8 cellular contexts compared by ENCODE assay signal in the genomic region with DNA sequence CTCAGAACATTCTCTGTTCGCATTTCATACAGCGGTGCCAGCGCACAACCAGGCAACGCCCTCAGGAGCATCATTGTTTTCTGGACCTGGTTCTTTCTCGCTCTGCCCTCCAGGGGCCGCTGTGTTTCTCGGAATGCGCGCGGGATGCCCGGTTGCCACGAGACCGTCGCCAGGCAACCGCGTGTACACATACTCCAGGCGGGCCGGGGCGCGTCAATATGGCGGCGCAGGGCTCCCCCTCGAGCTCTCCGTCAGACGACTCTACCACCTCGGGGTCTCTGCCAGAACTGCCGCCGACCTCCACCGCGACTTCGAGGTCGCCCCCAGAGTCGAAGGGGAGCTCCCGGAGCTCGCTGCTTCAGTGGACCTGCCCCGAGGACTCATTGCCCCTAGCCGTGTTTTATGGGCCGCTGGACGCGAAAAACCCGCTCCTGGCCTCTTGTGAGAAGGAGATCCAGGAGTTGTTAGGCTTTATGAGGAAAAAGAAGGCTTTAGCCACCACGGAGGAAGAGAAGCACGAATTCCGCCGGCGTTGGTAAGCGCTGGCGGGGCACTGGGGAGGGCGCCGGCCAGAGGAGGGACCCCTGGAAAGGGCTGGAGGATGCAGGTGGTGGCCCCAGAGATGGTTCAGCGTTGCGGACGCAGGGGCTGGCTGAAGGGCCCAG. TPM values are rescaled to one million over a fixed set of nuclear protein-coding genes. Genes with fewer than 3 reads are reported as not detected.
DNase-seq lines count a peak whose midpoint lies in the region; ATAC-seq and TF ChIP-seq lines count a peak whose summit lies in the region.

A gene with protein sequence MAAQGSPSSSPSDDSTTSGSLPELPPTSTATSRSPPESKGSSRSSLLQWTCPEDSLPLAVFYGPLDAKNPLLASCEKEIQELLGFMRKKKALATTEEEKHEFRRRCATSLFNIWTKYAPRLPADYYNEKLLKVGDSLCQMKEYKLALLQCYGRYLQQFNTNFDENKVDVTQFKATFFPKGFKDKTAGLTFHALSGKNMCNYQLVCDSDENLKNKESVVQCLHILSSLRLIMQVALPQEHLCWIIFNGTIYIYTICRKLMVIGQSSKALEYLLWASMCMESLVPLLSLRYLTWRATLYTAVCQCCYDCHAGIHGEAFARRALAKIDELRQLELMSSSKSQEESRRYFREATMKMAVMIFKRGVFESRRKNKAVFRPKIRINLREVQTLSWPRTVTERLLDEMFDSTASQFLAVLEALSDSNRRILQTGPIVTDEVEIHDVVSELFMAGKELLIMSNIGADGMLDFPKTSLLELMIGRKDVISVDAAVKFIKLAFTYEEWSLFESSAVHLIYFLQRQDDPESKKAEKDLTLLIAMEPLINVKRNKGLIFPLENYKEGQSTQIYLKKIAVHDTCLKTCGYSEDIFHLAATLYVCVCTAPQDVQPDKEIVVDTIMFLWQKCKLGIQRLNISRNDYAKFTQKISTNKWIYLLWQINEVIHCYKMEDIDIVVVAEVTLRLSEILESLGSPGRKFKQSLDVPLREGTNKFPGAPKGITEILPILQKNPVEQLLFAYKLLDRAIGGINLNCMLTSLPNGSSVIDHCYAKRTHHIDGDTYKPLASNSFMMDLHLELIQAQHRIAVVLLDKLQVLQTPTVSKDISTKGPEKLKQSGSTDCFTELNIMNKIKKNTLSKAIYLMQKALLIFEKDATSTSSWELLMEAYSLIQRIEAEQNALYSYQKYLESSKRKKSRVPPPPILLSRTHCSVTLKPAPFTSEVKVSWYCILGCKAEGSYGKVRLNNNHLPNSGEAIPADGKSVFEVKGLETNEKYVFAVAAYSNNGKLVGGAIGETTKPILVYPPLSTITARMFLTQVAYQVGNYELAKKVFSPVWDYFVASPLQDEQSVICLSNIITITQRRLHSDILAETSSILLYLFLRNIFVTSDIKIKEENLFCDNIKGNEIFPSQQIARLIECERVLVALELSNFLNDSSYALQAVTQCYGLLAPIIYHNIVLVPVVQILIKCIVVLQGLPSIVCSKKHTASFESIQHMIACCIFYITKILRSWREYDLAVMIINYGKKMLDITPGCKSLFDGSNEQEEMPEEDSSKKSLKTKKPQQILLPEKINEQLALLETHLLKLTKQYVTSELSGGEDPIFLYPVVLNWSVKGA (N-terminal part only) (plus strand): TSS at position 186 of the 665 bp plus-strand sequence. CDS start 33 bp downstream, at position 219.

- no peaks in the 10 kb centered on the region for H3K9me3 Mint-ChIP-seq in naive B cell
- H3K9me3 Mint-ChIP-seq in stimulated activated effector memory CD8-positive, alpha-beta T cell treated with anti-CD3 and anti-CD28 coated beads, Interleukin-12 subunit alpha, Interleukin-12 subunit beta, amount 100 ng/mL, for 72 hours: no peaks in the 10 kb centered on the region

- H3K27me3 Mint-ChIP-seq in naive B cell: peaks cover 7 to 14% (median 11%) of the 10 kb centered on the region in 3 donors

- ATAC-seq in GM21723 (IDR thresholded peaks at IDR 0.05; ENCODE audit: unreplicated experiment) (peak; percentile 94), naive B cell (ENCODE audit: low read depth in 2 of 2) (peak; percentile 96)
- ATAC-seq in stimulated activated effector memory CD8-positive, alpha-beta T cell treated with anti-CD3 and anti-CD28 coated beads, Interleukin-12 subunit alpha, Interleukin-12 subunit beta, amount 100 ng/mL, for 72 hours: peak; percentile 90

- H3K27ac Mint-ChIP-seq in naive B cell: peak within 1 kb of the TSS; percentile 85 to 99 (median 96)
- H3K27ac Mint-ChIP-seq in stimulated activated effector memory CD8-positive, alpha-beta T cell treated with anti-CD3 and anti-CD28 coated beads, Interleukin-12 subunit alpha, Interleukin-12 subunit beta, amount 100 ng/mL, for 72 hours: peak within 1 kb of the TSS; percentile 95

- DNase-seq in DMS153 (lab: John Stamatoyannopoulos, UW) (peak; percentile 81), KG1 (lab: John Stamatoyannopoulos, UW) (peak; percentile 84), activated T-helper 1 cell treated with Interleukin-2 at 50 U/mL for 16 hours (ENCODE audit: low read depth) (peak; percentile 89), fibroblast of gingiva (ENCODE audit: low read depth) (peak; percentile 91), naive B cell (peak; percentile 93)
- peak; percentile 91 to 96 for DNase-seq in stimulated activated effector memory CD8-positive, alpha-beta T cell treated with anti-CD3 and anti-CD28 coated beads, Interleukin-12 subunit alpha, Interleukin-12 subunit beta, amount 100 ng/mL, for 72 hours (ENCODE audit: low spot score in 2 of 2)

- H3K36me3 Mint-ChIP-seq in naive B cell: no peaks in the 10 kb centered on the region
- H3K36me3 Mint-ChIP-seq in stimulated activated effector memory CD8-positive, alpha-beta T cell treated with anti-CD3 and anti-CD28 coated beads, Interleukin-12 subunit alpha, Interleukin-12 subunit beta, amount 100 ng/mL, for 72 hours: peaks cover 13% of the 10 kb centered on the region

- H3K4me1 Mint-ChIP-seq in naive B cell: peaks cover 13 to 17% (median 14%) of the 10 kb centered on the region in 3 donors
- peaks cover 23% of the 10 kb centered on the region for H3K4me1 Mint-ChIP-seq in stimulated activated effector memory CD8-positive, alpha-beta T cell treated with anti-CD3 and anti-CD28 coated beads, Interleukin-12 subunit alpha, Interleukin-12 subunit beta, amount 100 ng/mL, for 72 hours

- H3K4me3 Mint-ChIP-seq in naive B cell: peak within 1 kb of the TSS; percentile 84 to 95 (median 92)
- H3K4me3 Mint-ChIP-seq in stimulated activated effector memory CD8-positive, alpha-beta T cell treated with anti-CD3 and anti-CD28 coated beads, Interleukin-12 subunit alpha, Interleukin-12 subunit beta, amount 100 ng/mL, for 72 hours: peak within 1 kb of the TSS; percentile 83

TF ChIP-seq in PFSK-1, 5 proteins besides CTCF, POLR2A, EP300 and RAD21:
- no peak for TF ChIP-seq POLR2AphosphoS5 (IDR thresholded peaks at IDR 0.05; ENCODE audit: low read depth, low read length)
- TF ChIP-seq REST (IDR thresholded peaks at IDR 0.05; ENCODE audit: insufficient read depth in 1 of 2, low read depth in 2 of 2, low read length in 2 of 2): no peak
- TF ChIP-seq SIN3A (IDR thresholded peaks at IDR 0.05; ENCODE audit: borderline replicate concordance, insufficient read depth, low read length): peak; percentile 99
- TF ChIP-seq FOXP2 (optimal IDR thresholded peaks at IDR 0.05; ENCODE audit: borderline replicate concordance, extremely low read depth, extremely low read length, insufficient read depth): peak; percentile 92
- TF ChIP-seq TAF1 (IDR thresholded peaks at IDR 0.05; ENCODE audit: borderline replicate concordance, insufficient read depth, low read length): no peak

RNA-seq across cellular contexts. Expression of the gene that starts here (rescaled TPM):
- not detected for polyA plus RNA-seq in PFSK-1 (2012; ENCODE audit: insufficient read length, low read depth)
- not detected for polyA plus RNA-seq in naive B cell (ENCODE audit: low read depth in 6 of 6)

Comparison
In these comparisons a context has a peak if more than half of its experiments do, and no peak if none do; other contexts are left out.
1. Peak in every context shown above with its lines: DNase-seq and ATAC-seq.
2. Peak in DNase-seq and ATAC-seq in naive B cell; RNA of the gene not detected or under 1 TPM.